In genomic region chr18:68985172-68985820, GRCh38 we compare ENCODE assay signal across 20 cellular contexts.
DNase-seq lines count a peak whose midpoint lies in the region; ATAC-seq and TF ChIP-seq lines count a peak whose summit lies in the region.
"Had no signal": no experiment of that assay in that cellular context is flagged by ENCODE, and none has a peak within 500 bp of the region (broad histone marks: within the 10 kb centered on the region; RNA-seq: fewer than 3 reads in every experiment).

No MANE protein-coding gene starts in this region.

- no peaks in the 10 kb centered on the region for H3K4me1 ChIP-seq in OCI-LY7 (ENCODE audit: insufficient read depth, low read length, poor library complexity, severe bottlenecking)
- H3K4me1 ChIP-seq: BLaER1 treated with 17β-estradiol and CSF1 and Interleukin-3, amounts not matched to agents 10 nM and 100 nM; heart left ventricle; thyroid gland had no signal

- intact Hi-C loops in OCI-LY7 (cut with micrococcal nuclease; ENCODE audit: unreplicated experiment), result no loop called here

- H3K36me3 ChIP-seq in OCI-LY7 (ENCODE audit: insufficient read depth, low read length), result no peaks in the 10 kb centered on the region
- H3K36me3 ChIP-seq: BLaER1 treated with 17β-estradiol and CSF1 and Interleukin-3, amounts not matched to agents 10 nM and 100 nM; heart left ventricle; thyroid gland had no signal

- H3K27ac ChIP-seq in OCI-LY7 (ENCODE audit: low read depth, low read length, poor library complexity, severe bottlenecking), result no peak overlapping the region
- H3K27ac ChIP-seq: BLaER1 treated with 17β-estradiol and CSF1 and Interleukin-3, amounts not matched to agents 10 nM and 100 nM; heart left ventricle; skin epidermis; thyroid gland had no signal

- H3K79me2 ChIP-seq in OCI-LY7 (ENCODE audit: insufficient read depth, low read depth, low read length), result no peaks in the 10 kb centered on the region

- peak; percentile 62 for ATAC-seq in GM18502 (IDR thresholded peaks at IDR 0.05; ENCODE audit: poor library complexity, unreplicated experiment)
- peak; percentile 45 for ATAC-seq in GM19351 (IDR thresholded peaks at IDR 0.05; ENCODE audit: unreplicated experiment)
- ATAC-seq in HG02678 (IDR thresholded peaks at IDR 0.05; ENCODE audit: unreplicated experiment), result peak; percentile 93
- peak; percentile 93 for ATAC-seq in HG03521 (IDR thresholded peaks at IDR 0.05; ENCODE audit: unreplicated experiment)
- ATAC-seq in natural killer cell treated with Interleukin-12 subunit alpha and Interleukin-12 subunit beta and Interleukin-15 and Interleukin-18, amount 100 ng/mL, for 72 hours, result no peak
- ATAC-seq: heart left ventricle; naive thymus-derived CD4-positive, alpha-beta T cell had no signal

- DNase-seq in natural killer cell treated with Interleukin-12 subunit alpha and Interleukin-12 subunit beta and Interleukin-15 and Interleukin-18, amount 100 ng/mL, for 72 hours (ENCODE audit: low spot score), result no peak
- DNase-seq in COR-L47 (lab: John Stamatoyannopoulos, UW), result no peak
- DNase-seq in NCI-H226, result no peak
- no peak for DNase-seq in OCI-LY7 (ENCODE audit: low spot score)
- DNase-seq: activated B cell treated with CpG ODN at 0.5 μM for 24 hours; caudate nucleus; GOT3; heart left ventricle; naive thymus-derived CD4-positive, alpha-beta T cell; NCI-H1417 treated with DMSO at 0.1 percent for 48 hours; NK-92 treated with Interleukin-12 subunit alpha and Interleukin-12 subunit beta, amount 100 ng/mL, for 24 hours; posterior cingulate gyrus; Right ventricle myocardium superior; thyroid gland had no signal

- no peaks in the 10 kb centered on the region for H3K27me3 Mint-ChIP-seq in natural killer cell treated with Interleukin-12 subunit alpha and Interleukin-12 subunit beta and Interleukin-15 and Interleukin-18, amount 100 ng/mL, for 72 hours
- H3K27me3 Mint-ChIP-seq: activated B cell treated with CpG ODN at 0.5 μM for 24 hours; naive thymus-derived CD4-positive, alpha-beta T cell had no signal

- CTCF ChIA-PET in OCI-LY7 (lab: Charles Lee; ENCODE audit: unreplicated experiment), result no interaction called here

- BruUV-seq in OCI-LY7 (replicated peaks; lab: Mats Ljungman, UMichigan), result no TSS peak

- H3K4me3 Mint-ChIP-seq in natural killer cell treated with Interleukin-12 subunit alpha and Interleukin-12 subunit beta and Interleukin-15 and Interleukin-18, amount 100 ng/mL, for 72 hours, result no peak overlapping the region
- H3K4me3 Mint-ChIP-seq: activated B cell treated with CpG ODN at 0.5 μM for 24 hours; naive thymus-derived CD4-positive, alpha-beta T cell had no signal

- H3K36me3 Mint-ChIP-seq in natural killer cell treated with Interleukin-12 subunit alpha and Interleukin-12 subunit beta and Interleukin-15 and Interleukin-18, amount 100 ng/mL, for 72 hours, result peaks cover 4% of the 10 kb centered on the region

- H3K4me2 ChIP-seq in OCI-LY7 (ENCODE audit: low read length), result no peak overlapping the region
- H3K4me2 ChIP-seq: BLaER1 treated with 17β-estradiol and CSF1 and Interleukin-3, amounts not matched to agents 10 nM and 100 nM had no signal

- TF ChIP-seq CTCF in OCI-LY7 (conservative IDR thresholded peaks at IDR 0.05; ENCODE audit: low read length), result no peak

- no peaks in the 10 kb centered on the region for H3K9me3 ChIP-seq in OCI-LY7 (ENCODE audit: low read length)
- H3K9me3 ChIP-seq: thyroid gland had no signal

- H4K20me1 ChIP-seq in OCI-LY7 (ENCODE audit: insufficient read depth, low read length), result no peaks in the 10 kb centered on the region
- H4K20me1 ChIP-seq: BLaER1 treated with 17β-estradiol and CSF1 and Interleukin-3, amounts not matched to agents 10 nM and 100 nM had no signal

- POLR2A ChIA-PET in OCI-LY7 (lab: Charles Lee), result no interaction called here

- H3K4me3 ChIP-seq in OCI-LY7 (ENCODE audit: low read depth, low read length, poor library complexity, severe bottlenecking), result no peak overlapping the region
- H3K4me3 ChIP-seq: BLaER1 treated with 17β-estradiol and CSF1 and Interleukin-3, amounts not matched to agents 10 nM and 100 nM; heart left ventricle; skin epidermis; thyroid gland had no signal

- H2AFZ ChIP-seq in OCI-LY7 (ENCODE audit: low read length), result no peak overlapping the region

- H3K9me3 Mint-ChIP-seq in natural killer cell treated with Interleukin-12 subunit alpha and Interleukin-12 subunit beta and Interleukin-15 and Interleukin-18, amount 100 ng/mL, for 72 hours, result peaks cover 5% of the 10 kb centered on the region

- H3K9me2 ChIP-seq in OCI-LY7 (ENCODE audit: insufficient read depth, low read length), result no peaks in the 10 kb centered on the region

- no peak overlapping the region for H3K27ac Mint-ChIP-seq in natural killer cell treated with Interleukin-12 subunit alpha and Interleukin-12 subunit beta and Interleukin-15 and Interleukin-18, amount 100 ng/mL, for 72 hours
- H3K27ac Mint-ChIP-seq: activated B cell treated with CpG ODN at 0.5 μM for 24 hours; naive thymus-derived CD4-positive, alpha-beta T cell had no signal

- no peaks in the 10 kb centered on the region for H3K4me1 Mint-ChIP-seq in natural killer cell treated with Interleukin-12 subunit alpha and Interleukin-12 subunit beta and Interleukin-15 and Interleukin-18, amount 100 ng/mL, for 72 hours (ENCODE audit: low read depth in 2 of 2)
- H3K4me1 Mint-ChIP-seq: activated B cell treated with CpG ODN at 0.5 μM for 24 hours; naive thymus-derived CD4-positive, alpha-beta T cell had no signal

Comparison
In these comparisons a context has a peak if more than half of its experiments do, and no peak if none do; other contexts are left out.
1. ATAC-seq: peak in GM18502 (single experiment), GM19351 (single experiment), HG02678 (single experiment) and HG03521 (single experiment); none in natural killer cell treated with Interleukin-12 subunit alpha and Interleukin-12 subunit beta and Interleukin-15 and Interleukin-18, amount 100 ng/mL, for 72 hours (0 of 2).